16 cellular contexts compared by ENCODE assay signal in genomic region chr20:10792291-10792690, GRCh38.
"Had no signal": no experiment of that assay in that cellular context is flagged by ENCODE, and none has a peak within 500 bp of the region (broad histone marks: within the 10 kb centered on the region; RNA-seq: fewer than 3 reads in every experiment).

No MANE protein-coding gene starts in this region.

- H3K9me3 Mint-ChIP-seq: activated CD4-positive, alpha-beta memory T cell treated with anti-CD3 and anti-CD28 coated beads, Interleukin-2, amount 10 ng/mL, durations not matched to agents 7 days and 5 days had no signal

- H3K4me3 Mint-ChIP-seq: activated CD4-positive, alpha-beta memory T cell treated with anti-CD3 and anti-CD28 coated beads, Interleukin-2, amount 10 ng/mL, durations not matched to agents 7 days and 5 days; activated CD4-positive, alpha-beta T cell treated with anti-CD3 and anti-CD28 coated beads for 36 hours; activated naive CD8-positive, alpha-beta T cell treated with anti-CD3 and anti-CD28 coated beads, Interleukin-2, amount 10 ng/mL, durations not matched to agents 7 days and 5 days; memory B cell; stimulated activated naive CD8-positive, alpha-beta T cell treated with anti-CD3 and anti-CD28 coated beads, Interleukin-15, amount 100 ng/mL, for 72 hours had no signal

- H3K27ac Mint-ChIP-seq: activated CD4-positive, alpha-beta memory T cell treated with anti-CD3 and anti-CD28 coated beads, Interleukin-2, amount 10 ng/mL, durations not matched to agents 7 days and 5 days; activated CD4-positive, alpha-beta T cell treated with anti-CD3 and anti-CD28 coated beads for 36 hours; activated naive CD8-positive, alpha-beta T cell treated with anti-CD3 and anti-CD28 coated beads, Interleukin-2, amount 10 ng/mL, durations not matched to agents 7 days and 5 days; memory B cell; stimulated activated naive CD8-positive, alpha-beta T cell treated with anti-CD3 and anti-CD28 coated beads, Interleukin-15, amount 100 ng/mL, for 72 hours had no signal

- H3K4me3 ChIP-seq: dorsolateral prefrontal cortex, esophagus squamous epithelium, gastroesophageal sphincter, hepatocyte, ovary, thoracic aorta had no signal

- H3K36me3 Mint-ChIP-seq: activated naive CD8-positive, alpha-beta T cell treated with anti-CD3 and anti-CD28 coated beads, Interleukin-2, amount 10 ng/mL, durations not matched to agents 7 days and 5 days; memory B cell had no signal

- H3K4me1 Mint-ChIP-seq: activated CD4-positive, alpha-beta memory T cell treated with anti-CD3 and anti-CD28 coated beads, Interleukin-2, amount 10 ng/mL, durations not matched to agents 7 days and 5 days; activated CD4-positive, alpha-beta T cell treated with anti-CD3 and anti-CD28 coated beads for 36 hours; memory B cell; stimulated activated naive CD8-positive, alpha-beta T cell treated with anti-CD3 and anti-CD28 coated beads, Interleukin-15, amount 100 ng/mL, for 72 hours had no signal

- H3K27me3 Mint-ChIP-seq: activated CD4-positive, alpha-beta memory T cell treated with anti-CD3 and anti-CD28 coated beads, Interleukin-2, amount 10 ng/mL, durations not matched to agents 7 days and 5 days; memory B cell; stimulated activated naive CD8-positive, alpha-beta T cell treated with anti-CD3 and anti-CD28 coated beads, Interleukin-15, amount 100 ng/mL, for 72 hours had no signal

- DNase-seq: activated CD4-positive, alpha-beta memory T cell treated with anti-CD3 and anti-CD28 coated beads, Interleukin-2, amount 10 ng/mL, durations not matched to agents 7 days and 5 days; activated CD4-positive, alpha-beta T cell treated with anti-CD3 and anti-CD28 coated beads for 36 hours; activated CD8-positive, alpha-beta memory T cell treated with anti-CD3 and anti-CD28 coated beads, Interleukin-2, amount 50 U/mL, for 4 hours; activated naive CD8-positive, alpha-beta T cell treated with anti-CD3 and anti-CD28 coated beads, Interleukin-2, amount 10 ng/mL, durations not matched to agents 7 days and 5 days; aorta; esophagus squamous epithelium; left cardiac atrium; ovary; stimulated activated CD4-positive, alpha-beta T cell treated with anti-CD3 and anti-CD28 coated beads, Interleukin-4, amount 100 ng/mL, for 4 hours; stimulated activated naive CD8-positive, alpha-beta T cell treated with anti-CD3 and anti-CD28 coated beads, Interleukin-15, amount 100 ng/mL, for 72 hours; T-helper 9 cell had no signal
